11 cellular contexts compared by ENCODE assay signal in genomic region chr16:26598061-26598460, GRCh38.
DNase-seq lines count a peak whose midpoint lies in the region; ATAC-seq and TF ChIP-seq lines count a peak whose summit lies in the region.
"Had no signal": no experiment of that assay in that cellular context is flagged by ENCODE, and none has a peak within 500 bp of the region (broad histone marks: within the 10 kb centered on the region; RNA-seq: fewer than 3 reads in every experiment).

No MANE protein-coding gene starts in this region.

- peak; percentile 27 for DNase-seq in RKO (ENCODE audit: low spot score)
- DNase-seq in activated T-cell treated with anti-CD3 and anti-CD28 coated beads for 48 hours (ENCODE audit: low read depth) = peak; percentile 57
- DNase-seq in lower lobe of right lung = no peak
- DNase-seq in stimulated activated naive B cell treated with anti-CD40 and anti-IgM and Interleukin-4, amounts not matched to agents 10 μg/mL and 1 μg/mL and 100 μg/mL, for 72 hours = peak; percentile 15
- DNase-seq in GM03348 (ENCODE audit: low spot score) = no peak
- no peak for DNase-seq in posterior vena cava (ENCODE audit: low spot score)
- no peak for DNase-seq in SK-N-DZ (ENCODE audit: low spot score)
- no peak for DNase-seq in DMS153 (lab: John Stamatoyannopoulos, UW)
- DNase-seq: heart left ventricle, nephron progenitor cell had no signal

- H3K27ac Mint-ChIP-seq in stimulated activated naive B cell treated with anti-CD40 and anti-IgM and Interleukin-4, amounts not matched to agents 10 μg/mL and 1 μg/mL and 100 μg/mL, for 72 hours = peak overlapping the region; percentile 48
- H3K27ac Mint-ChIP-seq: nephron progenitor cell had no signal

- H3K27me3 Mint-ChIP-seq in stimulated activated naive B cell treated with anti-CD40 and anti-IgM and Interleukin-4, amounts not matched to agents 10 μg/mL and 1 μg/mL and 100 μg/mL, for 72 hours = peaks cover 14 to 21% of the 10 kb centered on the region in 2 donors

- H3K27me3 ChIP-seq in lower lobe of right lung (ENCODE audit: low read depth) = no peaks in the 10 kb centered on the region
- H3K27me3 ChIP-seq: vagina had no signal

- no peak overlapping the region for H3K4me3 ChIP-seq in lower lobe of right lung
- H3K4me3 ChIP-seq: heart left ventricle, vagina had no signal

- H3K36me3 Mint-ChIP-seq in stimulated activated naive B cell treated with anti-CD40 and anti-IgM and Interleukin-4, amounts not matched to agents 10 μg/mL and 1 μg/mL and 100 μg/mL, for 72 hours = no peaks in the 10 kb centered on the region

- ATAC-seq in lower lobe of right lung = peak; percentile 32 to 53
- ATAC-seq in stimulated activated naive B cell treated with anti-CD40 and anti-IgM and Interleukin-4, amounts not matched to agents 10 μg/mL and 1 μg/mL and 100 μg/mL, for 72 hours (replicated peaks) = peak; percentile 71 to 91
- ATAC-seq: heart left ventricle had no signal

- no peak overlapping the region for H3K27ac ChIP-seq in lower lobe of right lung
- H3K27ac ChIP-seq: vagina had no signal

- no peaks in the 10 kb centered on the region for H3K4me1 ChIP-seq in lower lobe of right lung
- H3K4me1 ChIP-seq: heart left ventricle, vagina had no signal

- H3K4me1 Mint-ChIP-seq in stimulated activated naive B cell treated with anti-CD40 and anti-IgM and Interleukin-4, amounts not matched to agents 10 μg/mL and 1 μg/mL and 100 μg/mL, for 72 hours = peaks cover 2 to 6% of the 10 kb centered on the region in 2 donors

- no peaks in the 10 kb centered on the region for H3K36me3 ChIP-seq in lower lobe of right lung
- H3K36me3 ChIP-seq: heart left ventricle, vagina had no signal

- no peak for TF ChIP-seq CTCF in lower lobe of right lung (IDR thresholded peaks at IDR 0.05)

- H3K4me3 Mint-ChIP-seq in stimulated activated naive B cell treated with anti-CD40 and anti-IgM and Interleukin-4, amounts not matched to agents 10 μg/mL and 1 μg/mL and 100 μg/mL, for 72 hours = no peak overlapping the region
- H3K4me3 Mint-ChIP-seq: nephron progenitor cell had no signal

- no peaks in the 10 kb centered on the region for H3K9me3 Mint-ChIP-seq in stimulated activated naive B cell treated with anti-CD40 and anti-IgM and Interleukin-4, amounts not matched to agents 10 μg/mL and 1 μg/mL and 100 μg/mL, for 72 hours
- H3K9me3 Mint-ChIP-seq: nephron progenitor cell had no signal

- intact Hi-C loops in lower lobe of right lung (cut with DNase I) = no loop called here
- intact Hi-C loops in posterior vena cava (cut with DNase I) = no loop called here

- H3K9me3 ChIP-seq in lower lobe of right lung = no peaks in the 10 kb centered on the region
- H3K9me3 ChIP-seq: heart left ventricle, vagina had no signal

Comparison
In these comparisons a context has a peak if more than half of its experiments do, and no peak if none do; other contexts are left out.
1. DNase-seq: peak in RKO (single experiment), activated T-cell treated with anti-CD3 and anti-CD28 coated beads for 48 hours (single experiment) and stimulated activated naive B cell treated with anti-CD40 and anti-IgM and Interleukin-4, amounts not matched to agents 10 μg/mL and 1 μg/mL and 100 μg/mL, for 72 hours (single experiment); none in lower lobe of right lung (single experiment), GM03348 (single experiment), posterior vena cava (single experiment), SK-N-DZ (single experiment) and DMS153 (single experiment).